Comparison of ENCODE assay signal across 15 cellular contexts in the genomic region with DNA sequence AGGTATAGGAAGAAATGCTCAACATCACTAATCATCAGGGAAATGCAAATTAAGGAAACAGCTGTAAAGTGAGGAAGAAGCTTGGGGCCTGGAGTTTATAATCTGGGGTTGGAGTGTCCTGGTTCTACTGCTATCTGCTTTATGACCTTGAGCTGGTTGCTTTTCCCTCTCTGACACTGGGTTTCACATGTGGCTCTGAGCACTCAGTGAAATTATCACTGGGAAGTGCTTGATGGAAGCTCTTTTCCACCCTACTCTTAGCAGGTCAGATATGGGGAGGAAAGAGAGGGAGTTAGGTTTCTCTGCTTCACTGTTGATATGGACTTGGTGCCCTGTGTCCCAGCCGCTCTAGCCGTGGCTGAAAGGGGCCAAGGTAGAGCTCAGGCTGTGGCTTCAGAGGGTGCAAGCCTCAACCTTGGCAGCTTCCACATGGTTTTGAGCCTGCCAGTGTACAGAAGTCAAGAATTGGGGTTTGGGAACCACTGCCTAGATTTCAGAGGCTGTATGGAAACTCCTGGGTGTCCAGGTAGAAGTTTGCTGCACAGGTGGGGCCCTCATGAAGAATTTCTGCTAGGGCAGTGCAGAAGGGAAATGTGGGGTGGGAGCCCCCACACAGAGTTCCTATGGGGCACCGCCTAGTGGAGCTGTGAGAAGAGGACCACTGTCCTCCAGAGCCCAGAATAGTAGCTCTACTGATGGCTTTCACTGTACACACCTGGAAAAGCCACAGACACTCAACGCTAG. TPM values are rescaled to one million over a fixed set of nuclear protein-coding genes. Genes with fewer than 3 reads are reported as not detected.
DNase-seq lines count a peak whose midpoint lies in the region; ATAC-seq, FAIRE-seq and TF ChIP-seq lines count a peak whose summit lies in the region.
"Had no signal": no experiment of that assay in that cellular context is flagged by ENCODE, and none has a peak within 500 bp of the region (broad histone marks: within the 10 kb centered on the region; RNA-seq: fewer than 3 reads in every experiment).

No MANE protein-coding gene starts in this region.

- no peak overlapping the region for H2AFZ ChIP-seq in GM12878 (ENCODE audit: control insufficient read depth, low read depth, low read length)

- no peaks in the 10 kb centered on the region for H3K9me3 ChIP-seq in right atrium auricular region
- peaks cover 33% of the 10 kb centered on the region; the same call in 2 of the 3 replicates for H3K9me3 ChIP-seq in GM12878 (replicated peaks; ENCODE audit: control insufficient read depth, insufficient read depth, low read length)
- H3K9me3 ChIP-seq in left ventricle myocardium inferior (replicated peaks): peaks cover 12% of the 10 kb centered on the region

- peak; percentile 58 for ATAC-seq in Right ventricle myocardium superior (ENCODE audit: poor library complexity)
- no peak for ATAC-seq in GM12878
- ATAC-seq: Panc1 had no signal

- POLR2A ChIA-PET in GM12878 (lab: Charles Lee): interaction anchor here (0.8 kb wide), 1 partner anchor 9 kb away, joined by 3 read pairs; no protein-coding TSS in a partner anchor

- TF ChIP-seq POLR2A in GM12878 (IDR thresholded peaks at IDR 0.05; ENCODE audit: low read depth, low read length): no peak

- DNase-seq in Right ventricle myocardium superior (no peak), right atrium auricular region (ENCODE audit: low spot score) (no peak), GM12878 (ENCODE audit: low read depth, low spot score) (no peak), left ventricle myocardium inferior (no peak), SIG-M5 treated with dmso at 0.1 percent for 504 hours (lab: John Stamatoyannopoulos, UW; ENCODE audit: unreplicated experiment) (no peak), medulla oblongata (ENCODE audit: extremely low spot score) (no peak), DMS79 treated with DMSO at 0.1 percent for 48 hours (lab: John Stamatoyannopoulos, UW) (no peak)
- DNase-seq: NCI-H1092 treated with DMSO at 0.1 percent for 48 hours, NCI-H1694 treated with DMSO at 0.1 percent for 48 hours, NCI-H2107, NCI-H2227 treated with DMSO at 0.1 percent for 48 hours, NCI-H524 had no signal

- WGBS in GM12878 (ENCODE audit: insufficient coverage, insufficient replicate concordance, low lambda C conversion rate, missing lambda C conversion rate): 98% methylated on average over 4 of the region's 4 CpGs

- peaks cover 0 to 51% of the 10 kb centered on the region in 2 donors for H3K4me1 ChIP-seq in right atrium auricular region
- H3K4me1 ChIP-seq in GM12878 (ENCODE audit: control insufficient read depth, insufficient read depth, low read length): peaks cover 14% of the 10 kb centered on the region
- H3K4me1 ChIP-seq in left ventricle myocardium inferior: peaks cover 77% of the 10 kb centered on the region

- FAIRE-seq in GM12878 (lab: Jason Lieb, UNC): no peak
- FAIRE-seq: H54 had no signal

- BruUV-seq in GM12878 (replicated peaks; lab: Mats Ljungman, UMichigan): no TSS peak

- TF ChIP-seq CTCF in right atrium auricular region (IDR thresholded peaks at IDR 0.05) (no peak), GM12878 (IDR thresholded peaks at IDR 0.05 in 2 of 3, conservative IDR thresholded peaks at IDR 0.05 in 1 of 3; ENCODE audit: control insufficient read depth in 2 of 3, extremely low read depth in 1 of 3, insufficient read depth in 1 of 3, low read depth in 3 of 3, low read length in 3 of 3) (no peak), left ventricle myocardium inferior (IDR thresholded peaks at IDR 0.05; ENCODE audit: borderline replicate concordance) (no peak)

- RAD21 ChIA-PET in GM12878 (lab: Charles Lee; ENCODE audit: unreplicated experiment): no interaction called here

- intact Hi-C loops in Right ventricle myocardium superior (cut with DNase I) (no loop called here), GM12878 (cut with micrococcal nuclease; ENCODE audit: unreplicated experiment) (no loop called here), left ventricle myocardium inferior (cut with micrococcal nuclease) (no loop called here)

- H3K79me2 ChIP-seq in GM12878 (ENCODE audit: control insufficient read depth, insufficient read depth, low read length): peaks cover 33% of the 10 kb centered on the region

- SMC1A ChIA-PET in GM12878 (lab: Charles Lee; ENCODE audit: uncharacterized antibody, unreplicated experiment): interaction anchor here (1.3 to 24.6 kb wide), 2 partner anchors 11 to 38 kb away, joined by 3 to 816 read pairs; no protein-coding TSS in a partner anchor

- in situ Hi-C loops in GM12878 (cut with MboI): no loop called here

- no peak overlapping the region for H3K4me2 ChIP-seq in GM12878 (ENCODE audit: control insufficient read depth, insufficient read depth)

- CTCF ChIA-PET in GM12878 (lab: Yijun Ruan, JAX): interaction anchor here (1.2 to 2.3 kb wide), 2 partner anchors 10 to 17 kb away, joined by 4 to 7 read pairs; no protein-coding TSS in a partner anchor

- TF ChIP-seq EP300 in GM12878 (IDR thresholded peaks at IDR 0.05; ENCODE audit: borderline replicate concordance in 1 of 2, control insufficient read depth in 1 of 2, low read depth in 2 of 2, low read length in 2 of 2): no peak

- H3K36me3 ChIP-seq in right atrium auricular region (no peaks in the 10 kb centered on the region), GM12878 (ENCODE audit: control insufficient read depth in 2 of 2, insufficient read depth in 2 of 2, low read length in 1 of 2) (peaks cover 18 to 29% of the 10 kb centered on the region in 2 experiments), left ventricle myocardium inferior (no peaks in the 10 kb centered on the region)

- no peak overlapping the region for H3K9ac ChIP-seq in GM12878 (ENCODE audit: control insufficient read depth, insufficient read depth, low read length)

- H3K27ac ChIP-seq in right atrium auricular region: no peak overlapping the region
- no peak overlapping the region for H3K27ac ChIP-seq in GM12878 (ENCODE audit: control insufficient read depth, insufficient read depth)
- H3K27ac ChIP-seq in left ventricle myocardium inferior (replicated peaks): peak overlapping the region; percentile 53
- H3K27ac ChIP-seq: C4-2B had no signal

- H3K4me3 ChIP-seq in right atrium auricular region (no peak overlapping the region), GM12878 (no peak overlapping the region), left ventricle myocardium inferior (no peak overlapping the region)

- no peaks in the 10 kb centered on the region for H4K20me1 ChIP-seq in GM12878 (ENCODE audit: control insufficient read depth, insufficient read depth)

- TF ChIP-seq RAD21 in GM12878 (IDR thresholded peaks at IDR 0.05; ENCODE audit: insufficient read depth, low read depth, low read length): no peak

- H3K27me3 ChIP-seq in right atrium auricular region (no peaks in the 10 kb centered on the region), GM12878 (replicated peaks in 1 of 2; ENCODE audit: control insufficient read depth in 2 of 2, insufficient read depth in 2 of 2, low read length in 1 of 2) (no peaks in the 10 kb centered on the region), left ventricle myocardium inferior (ENCODE audit: low read depth) (no peaks in the 10 kb centered on the region)

TF ChIP-seq in GM12878, 131 proteins besides CTCF, POLR2A, EP300 and RAD21:
- TF ChIP-seq CBX5 (IDR thresholded peaks at IDR 0.05; ENCODE audit: low read depth) (peak; percentile 44; the same call in 1 of the 2 replicates), TCF12 (IDR thresholded peaks at IDR 0.05; ENCODE audit: low read depth, low read length) (no peak)
TF ChIP-seq in GM12878: peak in this region for 1.

RNA-seq across cellular contexts. Expression of a gene that starts 52.3 kb away (rescaled TPM):
- total RNA-seq in Right ventricle myocardium superior (16.8 TPM), right atrium auricular region (10 to 100 TPM; 12.7 to 18.2 TPM), GM12878 (2014; rRNA removed) (37.9 and 42.8 TPM in 2 replicates), GM12878 (2014; rRNA removed; fragmentation: Illumina TruSeq; extraction: Trizol) (24.0 and 24.1 TPM in 2 replicates), GM12878 (2021) (54.0 and 62.3 TPM in 2 replicates), left ventricle myocardium inferior (20.8 TPM)
- total RNA-seq in GM12878 (2013; cell fraction: nucleolus; rRNA removed): 373 and 420 TPM in 2 replicates
- 10.5 TPM for polyA plus RNA-seq in GM12878 (2011; ENCODE audit: low read depth)
- polyA plus RNA-seq in GM12878 (2011; rRNA removed) (30.8 and 46.4 TPM in 2 replicates), GM12878 (2014; fragmentation: Illumina TruSeq; extraction: Trizol) (20.4 and 27.4 TPM in 2 replicates), GM12878 (2014; fragmentation: Nextera tagmentation; extraction: Ambion mirVana) (1 to 10 TPM; 4.7 to 6.2 TPM), GM12878 (2014; rRNA removed) (32.7 and 40.3 TPM in 2 replicates), GM12878 (2016; fragmentation: Nextera tagmentation; extraction: Ambion mirVana) (10 to 100 TPM; 41.1 to 45.9 TPM)
- polyA plus RNA-seq in GM12878 (2011; cell fraction: cytosol; rRNA removed): 45.8 and 56.6 TPM in 2 replicates
- 403 and 492 TPM in 2 replicates for polyA plus RNA-seq in GM12878 (2011; cell fraction: nucleus; rRNA removed)
- polyA plus RNA-seq in GM12878 (2012): 19.7 and 20.5 TPM in 2 replicates
- 220 and 303 TPM in 2 replicates for polyA minus RNA-seq in GM12878 (2011; rRNA and poly(A)+ RNA removed)
- polyA minus RNA-seq in GM12878 (2011; cell fraction: cytosol; rRNA and poly(A)+ RNA removed): 32.1 and 33.5 TPM in 2 replicates
- polyA minus RNA-seq in GM12878 (2011; cell fraction: nucleus; rRNA and poly(A)+ RNA removed): 290 and 381 TPM in 2 replicates
